In genomic region chr13:60431108-60431700, GRCh38 we compare ENCODE assay signal across 1 cellular context.
TF ChIP-seq lines count a peak whose summit lies in the region.

No MANE protein-coding gene starts in this region.

TF ChIP-seq in H1, 55 proteins besides CTCF, POLR2A, EP300 and RAD21 (continued from another document):
- TF ChIP-seq ATF2 (IDR thresholded peaks at IDR 0.05; ENCODE audit: low read length), result no peak
- no peak for TF ChIP-seq SP1 (IDR thresholded peaks at IDR 0.05; ENCODE audit: low read depth, low read length)
- no peak for TF ChIP-seq KDM4A (IDR thresholded peaks at IDR 0.05; ENCODE audit: low read depth, low read length, severe bottlenecking)
